15 cellular contexts compared by ENCODE assay signal in genomic region chr7:44964831-44965440, GRCh38. TPM values are rescaled to one million over a fixed set of nuclear protein-coding genes. Genes with fewer than 3 reads are reported as not detected.
DNase-seq lines count a peak whose midpoint lies in the region; ATAC-seq, FAIRE-seq and TF ChIP-seq lines count a peak whose summit lies in the region.
"Had no signal": no experiment of that assay in that cellular context is flagged by ENCODE, and none has a peak within 500 bp of the region (broad histone marks: within the 10 kb centered on the region; RNA-seq: fewer than 3 reads in every experiment).

No MANE protein-coding gene starts in this region.

- TF ChIP-seq EP300 in HepG2 (IDR thresholded peaks at IDR 0.05; ENCODE audit: low read depth in 2 of 2, low read length in 2 of 2) (no peak), HepG2 (CRISPR knock-in tag; IDR thresholded peaks at IDR 0.05; ENCODE audit: borderline replicate concordance) (no peak)

- H3K4me1 ChIP-seq in HepG2 (ENCODE audit: insufficient read depth, low read length) = peaks cover 31% of the 10 kb centered on the region
- H3K4me1 ChIP-seq in spleen = peaks cover 0 to 19% (median 9%) of the 10 kb centered on the region in 6 donors

- H3K36me3 Mint-ChIP-seq in activated CD8-positive, alpha-beta T cell treated with anti-CD3 and anti-CD28 coated beads, Interleukin-2, amount 10 ng/mL, durations not matched to agents 7 days and 5 days (ENCODE audit: low read depth) = peaks cover 65% of the 10 kb centered on the region
- H3K36me3 Mint-ChIP-seq: brain had no signal

- peaks cover 0 to 11% of the 10 kb centered on the region in 2 experiments; a peak in 1 of 5 replicates for H3K27me3 ChIP-seq in HepG2 (ENCODE audit: control insufficient read depth in 1 of 2, insufficient read depth in 2 of 2, low read length in 2 of 2)
- peaks cover 0 to 15% (median 0%) of the 10 kb centered on the region in 7 donors for H3K27me3 ChIP-seq in spleen (replicated peaks in 1 of 7)
- H3K27me3 ChIP-seq: MG63 had no signal

- H2AFZ ChIP-seq in HepG2 (ENCODE audit: low read length) = no peak overlapping the region

- peak overlapping the region; percentile 55 for H3K27ac Mint-ChIP-seq in activated CD8-positive, alpha-beta T cell treated with anti-CD3 and anti-CD28 coated beads, Interleukin-2, amount 10 ng/mL, durations not matched to agents 7 days and 5 days
- H3K27ac Mint-ChIP-seq: brain had no signal

- H4K20me1 ChIP-seq in HepG2 (ENCODE audit: insufficient read depth, low read length) = no peaks in the 10 kb centered on the region

- peaks cover 17% of the 10 kb centered on the region for H3K4me1 Mint-ChIP-seq in activated CD8-positive, alpha-beta T cell treated with anti-CD3 and anti-CD28 coated beads, Interleukin-2, amount 10 ng/mL, durations not matched to agents 7 days and 5 days (ENCODE audit: low read depth)
- H3K4me1 Mint-ChIP-seq: brain had no signal

- 14% methylated on average over 3 of the region's 13 CpGs for WGBS in HepG2 (ENCODE audit: low lambda C conversion rate)
- WGBS in spleen, 5 donors = 75 to 94% (median 92%) methylated on average over 4 to 13 of the region's 13 CpGs

- in situ Hi-C loops in HepG2 (cut with HindIII; ENCODE audit: extremely low pct_ligation_motif_present, low pct_unique_long_range_greater_than_20kb) = loop anchor here (5.0 to 25.0 kb wide), 2 partner anchors 172 to 297 kb away; no protein-coding TSS in a partner anchor

- H3K27me3 Mint-ChIP-seq in activated CD8-positive, alpha-beta T cell treated with anti-CD3 and anti-CD28 coated beads, Interleukin-2, amount 10 ng/mL, durations not matched to agents 7 days and 5 days (ENCODE audit: low read depth) = no peaks in the 10 kb centered on the region

- no peak overlapping the region for H3K4me3 Mint-ChIP-seq in activated CD8-positive, alpha-beta T cell treated with anti-CD3 and anti-CD28 coated beads, Interleukin-2, amount 10 ng/mL, durations not matched to agents 7 days and 5 days
- H3K4me3 Mint-ChIP-seq: brain had no signal

- intact Hi-C loops in HepG2 (cut with micrococcal nuclease; ENCODE audit: unreplicated experiment) = no loop called here
- intact Hi-C loops in spleen (cut with DNase I; ENCODE audit: low total_unique reads) = no loop called here

- TF ChIP-seq POLR2A in HepG2 (IDR thresholded peaks at IDR 0.05; ENCODE audit: insufficient read depth in 1 of 2, low read depth in 2 of 2, low read length in 2 of 2) = no peak
- TF ChIP-seq POLR2A in spleen (IDR thresholded peaks at IDR 0.05) = no peak

- peak; percentile 17 to 18 for DNase-seq in stimulated activated CD4-positive, alpha-beta T cell treated with anti-CD3 and anti-CD28 coated beads, Interleukin-2, amount 100 ng/mL, for 24 hours
- no peak for DNase-seq in stimulated activated CD4-positive, alpha-beta T cell treated with anti-CD3 and anti-CD28 coated beads, Interleukin-2, amount 100 ng/mL, for 48 hours
- DNase-seq in activated CD8-positive, alpha-beta T cell treated with anti-CD3 and anti-CD28 coated beads, Interleukin-2, amount 10 ng/mL, durations not matched to agents 7 days and 5 days = peak; percentile 28
- DNase-seq in HepG2 (ENCODE audit: low spot score) (no peak), dedifferentiated amniotic fluid mesenchymal stem cell (ENCODE audit: extremely low spot score) (no peak), spleen (no peak)
- DNase-seq: DMS 273 treated with DMSO at 0.1 percent for 48 hours, GOT3, MG63, NCI-H2029 treated with DMSO at 0.1 percent for 48 hours, stomach had no signal

- no peak for ATAC-seq in activated CD8-positive, alpha-beta T cell treated with anti-CD3 and anti-CD28 coated beads, Interleukin-2, amount 10 ng/mL, durations not matched to agents 7 days and 5 days
- peak; percentile 17 for ATAC-seq in HepG2
- no peak for ATAC-seq in HG03457 (IDR thresholded peaks at IDR 0.05; ENCODE audit: unreplicated experiment)
- ATAC-seq in HG03175 (IDR thresholded peaks at IDR 0.05; ENCODE audit: unreplicated experiment) = no peak

- no TSS peak for BruUV-seq in HepG2 (replicated peaks; lab: Mats Ljungman, UMichigan)

- POLR2A ChIA-PET in activated CD8-positive, alpha-beta T cell treated with anti-CD3 and anti-CD28 coated beads, Interleukin-2, amount 10 ng/mL, durations not matched to agents 7 days and 5 days (lab: Charles Lee) = interaction anchor here (0.7 to 6.7 kb wide), 9 partner anchors 8 to 281 kb away, joined by 3 to 96 read pairs (median 4); partner anchors contain the start of genes H2AZ2, MYO1G and PURB
- POLR2A ChIA-PET in HepG2 (lab: Yijun Ruan, JAX) = no interaction called here

- no peak for FAIRE-seq in HepG2 (lab: Jason Lieb, UNC)

- CTCF ChIA-PET in activated CD8-positive, alpha-beta T cell treated with anti-CD3 and anti-CD28 coated beads, Interleukin-2, amount 10 ng/mL, durations not matched to agents 7 days and 5 days (lab: Charles Lee) = interaction anchor here (1.9 kb wide), 1 partner anchor 9 kb away, joined by 11 read pairs; no protein-coding TSS in a partner anchor
- CTCF ChIA-PET in HepG2 (lab: Yijun Ruan, JAX; ENCODE audit: low intra/inter-chr PET ratio, low total read pairs) = interaction anchor here (5.0 kb wide), 1 partner anchor 170 kb away, joined by 35 read pairs; no protein-coding TSS in a partner anchor

- H3K79me2 ChIP-seq in HepG2 (ENCODE audit: insufficient read depth, low read length) = no peaks in the 10 kb centered on the region

- peak overlapping the region; percentile 15; the same call in 1 of the 2 replicates for H3K4me2 ChIP-seq in HepG2 (ENCODE audit: low read depth, low read length)

- H3K9ac ChIP-seq in HepG2 (ENCODE audit: insufficient read depth, low read depth, low read length) = no peak overlapping the region

- TF ChIP-seq CTCF in HepG2 (CRISPR knock-in tag; IDR thresholded peaks at IDR 0.05) = no peak
- TF ChIP-seq CTCF in spleen (IDR thresholded peaks at IDR 0.05 in 8 of 11, conservative IDR thresholded peaks at IDR 0.05 in 3 of 11) = no peak

- no peaks in the 10 kb centered on the region for H3K9me3 Mint-ChIP-seq in activated CD8-positive, alpha-beta T cell treated with anti-CD3 and anti-CD28 coated beads, Interleukin-2, amount 10 ng/mL, durations not matched to agents 7 days and 5 days (ENCODE audit: insufficient read depth)
- H3K9me3 Mint-ChIP-seq: brain had no signal

- H3K36me3 ChIP-seq in HepG2 (replicated peaks in 1 of 2; ENCODE audit: control insufficient read depth in 1 of 2, insufficient read depth in 2 of 2, low read length in 2 of 2) (no peaks in the 10 kb centered on the region), spleen (peaks cover 0 to 82% (median 40%) of the 10 kb centered on the region in 6 donors)
- H3K36me3 ChIP-seq: MG63 had no signal

- H3K9me3 ChIP-seq in HepG2 (ENCODE audit: low read length) (no peaks in the 10 kb centered on the region), spleen (no peaks in the 10 kb centered on the region)
- H3K9me3 ChIP-seq: MG63, stomach had no signal

- H3K4me3 ChIP-seq in HepG2 (replicated peaks in 1 of 3; ENCODE audit: insufficient read depth in 1 of 3, low read depth in 2 of 3, low read length in 3 of 3) (peak overlapping the region in 1 of 3 experiments; percentile 9; a peak in 1 of 6 replicates), spleen (no peak overlapping the region)
- H3K4me3 ChIP-seq: lung, MG63, stomach had no signal

- TF ChIP-seq RAD21 in HepG2 (CRISPR knock-in tag; IDR thresholded peaks at IDR 0.05) = no peak

- H3K27ac ChIP-seq in HepG2 (ENCODE audit: extremely low read length, insufficient read depth, low read length) (no peak overlapping the region), spleen (no peak overlapping the region)
- H3K27ac ChIP-seq: stomach had no signal

RNA-seq across cellular contexts. Expression of gene MYO1G, which starts 13.9 kb away (rescaled TPM):
- 100 to 1,000 TPM; 435 to 453 TPM for total RNA-seq in activated CD8-positive, alpha-beta T cell treated with anti-CD3 and anti-CD28 coated beads, Interleukin-2, amount 10 ng/mL, durations not matched to agents 7 days and 5 days
- total RNA-seq in HepG2 (2016; rRNA removed; fragmentation: Illumina TruSeq; extraction: Trizol) = 0.28 and 0.29 TPM in 2 replicates
- 0.09 TPM in 1 of 2 replicates, not detected in the other for total RNA-seq in HepG2 (2016; cell fraction: cytosol; rRNA removed; fragmentation: Illumina TruSeq; extraction: Trizol; ENCODE audit: low read depth)
- total RNA-seq in HepG2 (2016; cell fraction: insoluble cytoplasmic fraction; rRNA removed; fragmentation: Illumina TruSeq; extraction: Trizol) = 0.12 and 0.22 TPM in 2 replicates
- not detected in 2 replicates for total RNA-seq in HepG2 (2016; cell fraction: membrane; rRNA removed; fragmentation: Illumina TruSeq; extraction: Trizol)
- 0.28 TPM in 1 of 2 replicates, not detected in the other for total RNA-seq in HepG2 (2016; cell fraction: nucleus; rRNA removed; fragmentation: Illumina TruSeq; extraction: Trizol)
- polyA plus RNA-seq in HepG2 (2011; rRNA removed) = 1.1 and 2.4 TPM in 2 replicates
- polyA plus RNA-seq in HepG2 (2011; cell fraction: cytosol; rRNA removed) = 0.71 and 1.2 TPM in 2 replicates
- 3.8 and 5.7 TPM in 2 replicates for polyA plus RNA-seq in HepG2 (2011; cell fraction: nucleus; rRNA removed)
- polyA plus RNA-seq in HepG2 (2012) = 0.44 and 1.2 TPM in 2 replicates
- polyA plus RNA-seq in HepG2 (2016; cell fraction: cytosol; fragmentation: Illumina TruSeq; extraction: Trizol; ENCODE audit: low read depth) = not detected in 2 replicates
- polyA plus RNA-seq in HepG2 (2016; cell fraction: insoluble cytoplasmic fraction; fragmentation: Illumina TruSeq; extraction: Trizol; ENCODE audit: low read depth) = 0.15 and 0.21 TPM in 2 replicates
- 0.08 TPM in 1 of 2 replicates, not detected in the other for polyA plus RNA-seq in HepG2 (2016; cell fraction: membrane; fragmentation: Illumina TruSeq; extraction: Trizol; ENCODE audit: low read depth)
- polyA plus RNA-seq in HepG2 (2016; cell fraction: nucleus; fragmentation: Illumina TruSeq; extraction: Trizol; ENCODE audit: insufficient read depth, low read depth) = 0.31 and 0.44 TPM in 2 replicates
- polyA minus RNA-seq in HepG2 (2011; rRNA and poly(A)+ RNA removed; ENCODE audit: low replicate concordance) = 1.7 and 89.4 TPM in 2 replicates
- 0.70 and 1.2 TPM in 2 replicates for polyA minus RNA-seq in HepG2 (2011; cell fraction: cytosol; rRNA and poly(A)+ RNA removed)
- 1.4 and 2.6 TPM in 2 replicates for polyA minus RNA-seq in HepG2 (2011; cell fraction: nucleus; rRNA and poly(A)+ RNA removed)
- total RNA-seq in spleen = 10 to 100 TPM; 36.4 to 68.6 (median 62.1) TPM
- polyA plus RNA-seq in spleen = 10 to 100 TPM; 27.9 to 61.1 (median 45.6) TPM

RNA-seq across cellular contexts. Expression of gene CCM2, which starts 35.1 kb away (rescaled TPM):
- 10 to 100 TPM; 99.6 to 99.9 TPM for total RNA-seq in activated CD8-positive, alpha-beta T cell treated with anti-CD3 and anti-CD28 coated beads, Interleukin-2, amount 10 ng/mL, durations not matched to agents 7 days and 5 days
- total RNA-seq in HepG2 (2016; rRNA removed; fragmentation: Illumina TruSeq; extraction: Trizol) (14.2 and 15.8 TPM in 2 replicates), spleen (10 to 100 TPM; 67.8 to 94.2 (median 80.9) TPM)
- total RNA-seq in HepG2 (2016; cell fraction: cytosol; rRNA removed; fragmentation: Illumina TruSeq; extraction: Trizol; ENCODE audit: low read depth) = 18.2 and 19.1 TPM in 2 replicates
- total RNA-seq in HepG2 (2016; cell fraction: insoluble cytoplasmic fraction; rRNA removed; fragmentation: Illumina TruSeq; extraction: Trizol) = 12.5 and 16.6 TPM in 2 replicates
- 37.4 and 37.5 TPM in 2 replicates for total RNA-seq in HepG2 (2016; cell fraction: membrane; rRNA removed; fragmentation: Illumina TruSeq; extraction: Trizol)
- 9.5 and 10.1 TPM in 2 replicates for total RNA-seq in HepG2 (2016; cell fraction: nucleus; rRNA removed; fragmentation: Illumina TruSeq; extraction: Trizol)
- polyA plus RNA-seq in HepG2 (2011; rRNA removed) (13.7 and 20.8 TPM in 2 replicates), spleen (100 to 1,000 TPM in 2 of 3 donors, 10 to 100 TPM in 1; 80.8 to 108 (median 107) TPM)
- polyA plus RNA-seq in HepG2 (2011; cell fraction: cytosol; rRNA removed) = 13.4 and 18.8 TPM in 2 replicates
- 21.0 and 23.0 TPM in 2 replicates for polyA plus RNA-seq in HepG2 (2011; cell fraction: nucleus; rRNA removed)
- polyA plus RNA-seq in HepG2 (2012) = 10.2 and 13.2 TPM in 2 replicates
- polyA plus RNA-seq in HepG2 (2016; cell fraction: cytosol; fragmentation: Illumina TruSeq; extraction: Trizol; ENCODE audit: low read depth) = 25.8 and 27.8 TPM in 2 replicates
- 14.5 and 18.7 TPM in 2 replicates for polyA plus RNA-seq in HepG2 (2016; cell fraction: insoluble cytoplasmic fraction; fragmentation: Illumina TruSeq; extraction: Trizol; ENCODE audit: low read depth)
- polyA plus RNA-seq in HepG2 (2016; cell fraction: membrane; fragmentation: Illumina TruSeq; extraction: Trizol; ENCODE audit: low read depth) = 34.2 and 39.7 TPM in 2 replicates
- 20.6 and 22.6 TPM in 2 replicates for polyA plus RNA-seq in HepG2 (2016; cell fraction: nucleus; fragmentation: Illumina TruSeq; extraction: Trizol; ENCODE audit: insufficient read depth, low read depth)
- 18.9 and 30.7 TPM in 2 replicates for polyA minus RNA-seq in HepG2 (2011; rRNA and poly(A)+ RNA removed; ENCODE audit: low replicate concordance)
- polyA minus RNA-seq in HepG2 (2011; cell fraction: cytosol; rRNA and poly(A)+ RNA removed) = 8.0 and 10.6 TPM in 2 replicates
- 3.9 and 8.0 TPM in 2 replicates for polyA minus RNA-seq in HepG2 (2011; cell fraction: nucleus; rRNA and poly(A)+ RNA removed)

Comparison
In these comparisons a context has a peak if more than half of its experiments do, and no peak if none do; other contexts are left out.
1. DNase-seq: peak in stimulated activated CD4-positive, alpha-beta T cell treated with anti-CD3 and anti-CD28 coated beads, Interleukin-2, amount 100 ng/mL, for 24 hours (2 of 2) and activated CD8-positive, alpha-beta T cell treated with anti-CD3 and anti-CD28 coated beads, Interleukin-2, amount 10 ng/mL, durations not matched to agents 7 days and 5 days (single experiment); none in stimulated activated CD4-positive, alpha-beta T cell treated with anti-CD3 and anti-CD28 coated beads, Interleukin-2, amount 100 ng/mL, for 48 hours (0 of 2), HepG2 (single experiment), dedifferentiated amniotic fluid mesenchymal stem cell (single experiment) and spleen (single experiment).
2. RNA of gene MYO1G, which starts 13.9 kb away (total RNA-seq): 435 to 453 TPM in activated CD8-positive, alpha-beta T cell treated with anti-CD3 and anti-CD28 coated beads, Interleukin-2, amount 10 ng/mL, durations not matched to agents 7 days and 5 days and 36.4 to 68.6 TPM in spleen; 0.09 to 0.29 TPM in HepG2; every median in the first group is over 10 times any median in the second.